In the genomic region with DNA sequence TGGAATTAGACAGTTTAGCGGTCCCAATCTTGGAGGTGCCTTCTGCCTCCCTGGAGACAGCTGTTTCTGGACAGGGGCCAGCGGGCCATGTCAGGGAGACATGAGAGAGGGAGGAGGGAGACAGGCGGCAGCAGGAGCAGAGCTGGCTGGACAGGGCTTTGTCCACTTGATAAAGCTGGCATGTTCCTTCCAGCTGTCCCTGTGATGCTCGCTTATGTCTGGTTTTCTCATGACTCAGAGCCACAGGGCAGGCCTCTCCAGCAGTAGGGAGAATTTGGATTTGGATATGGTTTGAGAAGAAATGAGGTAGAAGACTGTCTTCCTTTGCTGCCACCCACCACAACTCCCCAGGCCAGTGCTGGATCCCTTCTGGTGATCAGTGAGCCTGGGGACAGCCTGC, we compare ENCODE assay signal across 24 cellular contexts. TPM values are rescaled to one million over a fixed set of nuclear protein-coding genes. Genes with fewer than 3 reads are reported as not detected.
DNase-seq lines count a peak whose midpoint lies in the region; ATAC-seq and TF ChIP-seq lines count a peak whose summit lies in the region.
"Had no signal": no experiment of that assay in that cellular context is flagged by ENCODE, and none has a peak within 500 bp of the region (broad histone marks: within the 10 kb centered on the region; RNA-seq: fewer than 3 reads in every experiment).

No MANE protein-coding gene starts in this region.

- TF ChIP-seq CTCF in HCT116 (IDR thresholded peaks at IDR 0.05 in 2 of 3, conservative IDR thresholded peaks at IDR 0.05 in 1 of 3; ENCODE audit: borderline replicate concordance in 1 of 3, insufficient read depth in 1 of 3, low read depth in 2 of 3, low read length in 2 of 3) (no peak), Caco-2 (IDR thresholded peaks at IDR 0.05; ENCODE audit: insufficient read depth in 1 of 2, low read depth in 1 of 2, low read length in 1 of 2, severe bottlenecking in 1 of 2, unreplicated experiment in 1 of 2) (no peak)

- H3K27me3 ChIP-seq in HCT116 (ENCODE audit: insufficient read depth, low read length), result peaks cover 88% of the 10 kb centered on the region
- H3K27me3 ChIP-seq in Caco-2 (replicated peaks; ENCODE audit: control insufficient read depth, insufficient read depth, low read length), result no peaks in the 10 kb centered on the region; the same call in 1 of the 2 replicates
- H3K27me3 ChIP-seq: ascending aorta, gastrocnemius medialis, thyroid gland had no signal

- POLR2A ChIA-PET in HCT116 (lab: Charles Lee) (no interaction called here), Caco-2 (lab: Charles Lee) (no interaction called here)

- H3K4me1 Mint-ChIP-seq in Caco-2 (ENCODE audit: low read depth, unreplicated experiment), result no peaks in the 10 kb centered on the region
- H3K4me1 Mint-ChIP-seq: nephron had no signal

- intact Hi-C loops in HCT116 (cut with micrococcal nuclease), result no loop called here
- intact Hi-C loops in Caco-2 (cut with micrococcal nuclease; ENCODE audit: unreplicated experiment), result loop anchor here (10.0 kb wide), 1 partner anchor 185 kb away; no protein-coding TSS in a partner anchor

- H3K36me3 ChIP-seq in HCT116 (ENCODE audit: control insufficient read depth in 1 of 2, insufficient read depth in 2 of 2, low read length in 2 of 2) (no peaks in the 10 kb centered on the region), Caco-2 (ENCODE audit: control insufficient read depth, insufficient read depth, low read length) (no peaks in the 10 kb centered on the region)
- H3K36me3 ChIP-seq: ascending aorta, gastrocnemius medialis, thyroid gland had no signal

- no peak overlapping the region for H2AFZ ChIP-seq in HCT116 (ENCODE audit: low read depth, low read length, poor library complexity, severe bottlenecking)

- no peaks in the 10 kb centered on the region for H4K20me1 ChIP-seq in HCT116 (ENCODE audit: insufficient read depth)

- no peaks in the 10 kb centered on the region for H3K79me2 ChIP-seq in HCT116 (ENCODE audit: insufficient read depth, low read length)

- ATAC-seq in HCT116, result peak; percentile 39; the same call in 1 of the 2 replicates
- no peak for ATAC-seq in GM19023 (IDR thresholded peaks at IDR 0.05; ENCODE audit: unreplicated experiment)
- ATAC-seq: activated naive CD4-positive, alpha-beta T cell treated with anti-CD3 and anti-CD28 coated beads, Interleukin-2, amount 50 U/mL, for 72 hours; gastrocnemius medialis had no signal

- no peak overlapping the region for H3K27ac ChIP-seq in HCT116 (ENCODE audit: low read depth, low read length)
- H3K27ac ChIP-seq: ascending aorta, gastrocnemius medialis, skin epidermis, thyroid gland had no signal

- H3K4me1 ChIP-seq in HCT116 (ENCODE audit: control insufficient read depth in 1 of 2, insufficient read depth in 2 of 2, low read length in 2 of 2) (peaks cover 0 to 7% of the 10 kb centered on the region in 2 experiments; a peak in 2 of 4 replicates), Caco-2 (no peaks in the 10 kb centered on the region)
- H3K4me1 ChIP-seq: ascending aorta, gastrocnemius medialis, thyroid gland had no signal

- peaks cover 30% of the 10 kb centered on the region for H3K27me3 Mint-ChIP-seq in Caco-2 (ENCODE audit: insufficient read depth, unreplicated experiment)

- in situ Hi-C loops in ACHN (cut with HindIII; ENCODE audit: low pct_ligation_motif_present, low pct_unique_long_range_greater_than_20kb, low sequenced_read_pairs), result loop anchor here (25.0 kb wide), 1 partner anchor 177 kb away; no protein-coding TSS in a partner anchor

- H3K9me3 ChIP-seq in HCT116 (ENCODE audit: control insufficient read depth in 1 of 2, insufficient read depth in 1 of 2, low read depth in 1 of 2, low read length in 2 of 2) (no peaks in the 10 kb centered on the region), Caco-2 (no peaks in the 10 kb centered on the region)
- H3K9me3 ChIP-seq: ascending aorta, gastrocnemius medialis, thyroid gland had no signal

- no peak overlapping the region for H3K9ac ChIP-seq in HCT116 (ENCODE audit: low read length)

- DNase-seq in ACHN (peak; percentile 13), HCT116 (ENCODE audit: low read depth, low spot score) (no peak), astrocyte of the hippocampus (ENCODE audit: low read depth, low spot score) (peak; percentile 26), kidney glomerular epithelial cell (lab: John Stamatoyannopoulos, UW) (peak; percentile 2), Caco-2 (no peak), NCI-H82 (lab: John Stamatoyannopoulos, UW) (no peak), NCI-H2029 treated with DMSO at 0.1 percent for 48 hours (lab: John Stamatoyannopoulos, UW) (no peak)
- DNase-seq: activated CD4-positive, CD25-positive, alpha-beta regulatory T cell treated with anti-CD3 and anti-CD28 coated beads, Interleukin-2, amount 50 U/mL, for 72 hours; CD4-positive, CD25-positive, alpha-beta regulatory T cell; cortex of kidney; DMS53; gastrocnemius medialis; NCI-H524 treated with DMSO at 0.1 percent for 48 hours; stimulated activated CD4-positive, alpha-beta T cell treated with anti-CD3 and anti-CD28 coated beads, Interleukin-2, amount 100 ng/mL, for 48 hours; stimulated activated naive CD4-positive, alpha-beta T cell treated with Interleukin-2 at 50 U/mL for 16 hours; thyroid gland had no signal

- no peak for TF ChIP-seq RAD21 in HCT116 (IDR thresholded peaks at IDR 0.05; ENCODE audit: low read depth)

- no peaks in the 10 kb centered on the region for H3K9me3 Mint-ChIP-seq in Caco-2 (ENCODE audit: unreplicated experiment)
- H3K9me3 Mint-ChIP-seq: activated naive CD4-positive, alpha-beta T cell treated with anti-CD3 and anti-CD28 coated beads, Interleukin-2, amount 50 U/mL, for 72 hours; activated T-helper 1 cell treated with anti-CD3 and anti-CD28 coated beads, Interleukin-12 subunit alpha, Interleukin-12 subunit beta, Interleukin-2, Interleukin-4 antibody, amounts not matched to agents 30 ng/mL and 10 ng/mL and 1 ng/mL, durations not matched to agents 14 hours and 24 hours and 36 hours; nephron had no signal

- H3K4me3 ChIP-seq in HCT116 (replicated peaks in 1 of 2; ENCODE audit: low read depth in 1 of 2, low read length in 2 of 2) (no peak overlapping the region), Caco-2 (ENCODE audit: low read depth, low read length) (no peak overlapping the region)
- H3K4me3 ChIP-seq: ascending aorta, gastrocnemius medialis, skin epidermis, thyroid gland had no signal

- BruUV-seq in HCT116 (replicated peaks; lab: Mats Ljungman, UMichigan) (no TSS peak), Caco-2 (replicated peaks; lab: Mats Ljungman, UMichigan) (no TSS peak)

- H3K27ac Mint-ChIP-seq in Caco-2 (ENCODE audit: unreplicated experiment), result no peak overlapping the region
- H3K27ac Mint-ChIP-seq: activated naive CD4-positive, alpha-beta T cell treated with anti-CD3 and anti-CD28 coated beads, Interleukin-2, amount 50 U/mL, for 72 hours; activated T-helper 1 cell treated with anti-CD3 and anti-CD28 coated beads, Interleukin-12 subunit alpha, Interleukin-12 subunit beta, Interleukin-2, Interleukin-4 antibody, amounts not matched to agents 30 ng/mL and 10 ng/mL and 1 ng/mL, durations not matched to agents 14 hours and 24 hours and 36 hours; CD4-positive, CD25-positive, alpha-beta regulatory T cell; nephron; progenitor cell of endocrine pancreas had no signal

- CTCF ChIA-PET in HCT116 (lab: Charles Lee) (interaction anchor here (0.9 to 2.1 kb wide), 4 partner anchors 9 to 33 kb away, joined by 3 to 13 read pairs (median 8); no protein-coding TSS in a partner anchor), Caco-2 (lab: Charles Lee) (interaction anchor here (1.3 kb wide), 1 partner anchor 9 kb away, joined by 3 read pairs; no protein-coding TSS in a partner anchor)

- no peaks in the 10 kb centered on the region for H3K36me3 Mint-ChIP-seq in Caco-2 (ENCODE audit: insufficient read depth, unreplicated experiment)
- H3K36me3 Mint-ChIP-seq: activated naive CD4-positive, alpha-beta T cell treated with anti-CD3 and anti-CD28 coated beads, Interleukin-2, amount 50 U/mL, for 72 hours; CD4-positive, CD25-positive, alpha-beta regulatory T cell had no signal

- RAD21 ChIA-PET in HCT116 (lab: Charles Lee; ENCODE audit: low non-redundant PET in 1 of 2, low total read pairs in 2 of 2, uncharacterized antibody in 2 of 2, unreplicated experiment in 2 of 2), result no interaction called here

- H3K4me2 ChIP-seq in HCT116 (ENCODE audit: low read length), result peak overlapping the region; percentile 27; the same call in 1 of the 2 replicates

- H3K9me2 ChIP-seq in HCT116 (ENCODE audit: insufficient read depth), result no peaks in the 10 kb centered on the region

- H3K4me3 Mint-ChIP-seq in Caco-2 (ENCODE audit: unreplicated experiment), result no peak overlapping the region
- H3K4me3 Mint-ChIP-seq: activated T-helper 1 cell treated with anti-CD3 and anti-CD28 coated beads, Interleukin-12 subunit alpha, Interleukin-12 subunit beta, Interleukin-2, Interleukin-4 antibody, amounts not matched to agents 30 ng/mL and 10 ng/mL and 1 ng/mL, durations not matched to agents 14 hours and 24 hours and 36 hours; CD4-positive, CD25-positive, alpha-beta regulatory T cell; nephron had no signal

- no peak for TF ChIP-seq POLR2A in HCT116 (IDR thresholded peaks at IDR 0.05; ENCODE audit: borderline replicate concordance, extremely low read depth, insufficient read depth, insufficient read length)

TF ChIP-seq in HCT116, 20 proteins besides CTCF, POLR2A, EP300 and RAD21:
- TF ChIP-seq POLR2AphosphoS5 (IDR thresholded peaks at IDR 0.05; ENCODE audit: low read depth, low read length), result no peak
- TF ChIP-seq ZFX (IDR thresholded peaks at IDR 0.05), result no peak
- TF ChIP-seq YY1 (IDR thresholded peaks at IDR 0.05; ENCODE audit: extremely low read depth, insufficient replicate concordance, low read depth, low read length), result no peak
- TF ChIP-seq, protein P1, sequence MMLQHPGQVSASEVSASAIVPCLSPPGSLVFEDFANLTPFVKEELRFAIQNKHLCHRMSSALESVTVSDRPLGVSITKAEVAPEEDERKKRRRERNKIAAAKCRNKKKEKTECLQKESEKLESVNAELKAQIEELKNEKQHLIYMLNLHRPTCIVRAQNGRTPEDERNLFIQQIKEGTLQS (IDR thresholded peaks at IDR 0.05), result no peak
- no peak for TF ChIP-seq EZH2 (IDR thresholded peaks at IDR 0.05)
- no peak for TF ChIP-seq EGR1 (IDR thresholded peaks at IDR 0.05; ENCODE audit: low read depth)
- no peak for TF ChIP-seq TCF7L2 (IDR thresholded peaks at IDR 0.05; ENCODE audit: borderline replicate concordance, extremely low read depth, insufficient read depth, insufficient read length)
- no peak for TF ChIP-seq CEBPB (IDR thresholded peaks at IDR 0.05; ENCODE audit: low read depth)
- TF ChIP-seq JUND (IDR thresholded peaks at IDR 0.05), result no peak
- TF ChIP-seq CBX3 (IDR thresholded peaks at IDR 0.05; ENCODE audit: low read depth), result no peak
TF ChIP-seq in HCT116: peak in this region for 0.

RNA-seq across cellular contexts. Expression of gene SORCS3, which starts 51.7 kb away (rescaled TPM):
- not detected for total RNA-seq in HCT116 (2021; ENCODE audit: unreplicated experiment)
- polyA plus RNA-seq in HCT116 (2012), result not detected in 2 replicates
- 0.18 and 0.23 TPM in 2 replicates for total RNA-seq in Caco-2 (2022)
- total RNA-seq: activated naive CD4-positive, alpha-beta T cell treated with anti-CD3 and anti-CD28 coated beads, Interleukin-2, amount 50 U/mL, for 72 hours; activated T-helper 1 cell treated with anti-CD3 and anti-CD28 coated beads, Interleukin-12 subunit alpha, Interleukin-12 subunit beta, Interleukin-2, Interleukin-4 antibody, amounts not matched to agents 30 ng/mL and 10 ng/mL and 1 ng/mL, durations not matched to agents 14 hours and 24 hours and 36 hours; ascending aorta; CD4-positive, CD25-positive, alpha-beta regulatory T cell; gastrocnemius medialis; mesenteric fat pad; thyroid gland had no signal

Comparison
In these comparisons a context has a peak if more than half of its experiments do, and no peak if none do; other contexts are left out.
1. DNase-seq: peak in ACHN (single experiment), astrocyte of the hippocampus (single experiment) and kidney glomerular epithelial cell (single experiment); none in HCT116 (single experiment), Caco-2 (0 of 2), NCI-H82 (single experiment) and NCI-H2029 treated with DMSO at 0.1 percent for 48 hours (single experiment).